Comparison of ENCODE assay signal across 22 cellular contexts in the genomic region with DNA sequence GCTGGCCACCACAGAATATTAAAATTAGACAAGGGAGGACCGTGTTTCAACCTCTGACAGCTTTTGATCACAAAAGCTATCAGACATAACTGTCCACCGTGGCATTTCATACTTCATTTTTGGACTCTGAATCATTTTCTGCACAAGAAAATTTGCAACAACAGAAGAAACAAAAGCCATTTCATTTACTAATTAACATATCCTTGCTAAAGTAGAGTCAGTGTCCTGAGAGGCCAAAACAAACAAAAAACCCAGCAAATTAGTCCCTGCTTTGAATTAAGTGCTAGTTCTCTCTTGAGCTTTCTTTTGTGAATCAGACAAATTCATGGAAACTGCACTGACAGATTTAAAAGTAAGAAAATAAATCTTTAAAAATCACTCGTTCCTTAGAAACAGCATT. TPM values are rescaled to one million over a fixed set of nuclear protein-coding genes. Genes with fewer than 3 reads are reported as not detected.
"Had no signal": no experiment of that assay in that cellular context is flagged by ENCODE, and none has a peak within 500 bp of the region (broad histone marks: within the 10 kb centered on the region; RNA-seq: fewer than 3 reads in every experiment).

No MANE protein-coding gene starts in this region.

- DNase-seq: activated CD4-positive, alpha-beta memory T cell treated with anti-CD3 and anti-CD28 coated beads for 36 hours; activated CD4-positive, alpha-beta T cell treated with anti-CD3 and anti-CD28 coated beads for 48 hours; activated CD4-positive, CD25-positive, alpha-beta regulatory T cell; activated effector memory CD4-positive, alpha-beta T cell treated with Interleukin-2 at 50 U/mL for 16 hours; activated naive CD4-positive, alpha-beta T cell treated with anti-CD3 and anti-CD28 coated beads for 36 hours; activated naive CD8-positive, alpha-beta T cell treated with anti-CD3 and anti-CD28 coated beads, Interleukin-2, amount 10 ng/mL, durations not matched to agents 7 days and 5 days; activated T-cell treated with anti-CD3 and anti-CD28 coated beads, Interleukin-2, amount 50 U/mL, for 72 hours; amygdala; colonic mucosa; dorsolateral prefrontal cortex; effector memory CD8-positive, alpha-beta T cell; left lung; mammary epithelial cell; sigmoid colon; stimulated activated CD4-positive, alpha-beta T cell treated with anti-CD3 and anti-CD28 coated beads, Interleukin-15, amount 100 ng/mL, for 24 hours; T-helper 9 cell had no signal

- ATAC-seq: activated T-cell treated with anti-CD3 and anti-CD28 coated beads, Interleukin-2, amount 50 U/mL, for 72 hours; effector memory CD8-positive, alpha-beta T cell; left lung; natural killer cell treated with Interleukin-12 subunit alpha and Interleukin-12 subunit beta and Interleukin-15 and Interleukin-18, amount 100 ng/mL, for 72 hours; stimulated activated memory B cell treated with anti-CD40 and anti-IgM and Interleukin-4, amounts not matched to agents 10 μg/mL and 1 μg/mL and 100 μg/mL, for 72 hours had no signal

- H3K4me2 ChIP-seq: smooth muscle cell had no signal

- H3K9me3 ChIP-seq: colonic mucosa, esophagus muscularis mucosa, left lung, sigmoid colon, thoracic aorta had no signal

- H3K36me3 ChIP-seq: colonic mucosa, esophagus muscularis mucosa, left lung, sigmoid colon, thoracic aorta had no signal

- H3K27ac ChIP-seq: colonic mucosa, dorsolateral prefrontal cortex, esophagus muscularis mucosa, left lung, sigmoid colon, thoracic aorta had no signal

- H3K27me3 ChIP-seq: colonic mucosa, esophagus muscularis mucosa, left lung, sigmoid colon had no signal

- H3K4me3 ChIP-seq: colonic mucosa, dorsolateral prefrontal cortex, esophagus muscularis mucosa, left lung, sigmoid colon, smooth muscle cell, thoracic aorta had no signal

- H3K4me1 ChIP-seq: colonic mucosa, left lung, sigmoid colon had no signal

RNA-seq across cellular contexts. Expression of a gene that starts 17.6 kb away (rescaled TPM):
- total RNA-seq: activated CD4-positive, alpha-beta memory T cell treated with anti-CD3 and anti-CD28 coated beads for 36 hours; activated naive CD8-positive, alpha-beta T cell treated with anti-CD3 and anti-CD28 coated beads, Interleukin-2, amount 10 ng/mL, durations not matched to agents 7 days and 5 days; activated T-cell treated with anti-CD3 and anti-CD28 coated beads, Interleukin-2, amount 50 U/mL, for 72 hours; natural killer cell treated with Interleukin-12 subunit alpha and Interleukin-12 subunit beta and Interleukin-15 and Interleukin-18, amount 100 ng/mL, for 72 hours; T-helper 1 cell treated with Interleukin-12 subunit alpha and Interleukin-12 subunit beta and Interleukin-4 antibody, amounts not matched to agents 30 ng/mL and 1 ng/mL, for 36 hours had no signal
